In the genomic region with DNA sequence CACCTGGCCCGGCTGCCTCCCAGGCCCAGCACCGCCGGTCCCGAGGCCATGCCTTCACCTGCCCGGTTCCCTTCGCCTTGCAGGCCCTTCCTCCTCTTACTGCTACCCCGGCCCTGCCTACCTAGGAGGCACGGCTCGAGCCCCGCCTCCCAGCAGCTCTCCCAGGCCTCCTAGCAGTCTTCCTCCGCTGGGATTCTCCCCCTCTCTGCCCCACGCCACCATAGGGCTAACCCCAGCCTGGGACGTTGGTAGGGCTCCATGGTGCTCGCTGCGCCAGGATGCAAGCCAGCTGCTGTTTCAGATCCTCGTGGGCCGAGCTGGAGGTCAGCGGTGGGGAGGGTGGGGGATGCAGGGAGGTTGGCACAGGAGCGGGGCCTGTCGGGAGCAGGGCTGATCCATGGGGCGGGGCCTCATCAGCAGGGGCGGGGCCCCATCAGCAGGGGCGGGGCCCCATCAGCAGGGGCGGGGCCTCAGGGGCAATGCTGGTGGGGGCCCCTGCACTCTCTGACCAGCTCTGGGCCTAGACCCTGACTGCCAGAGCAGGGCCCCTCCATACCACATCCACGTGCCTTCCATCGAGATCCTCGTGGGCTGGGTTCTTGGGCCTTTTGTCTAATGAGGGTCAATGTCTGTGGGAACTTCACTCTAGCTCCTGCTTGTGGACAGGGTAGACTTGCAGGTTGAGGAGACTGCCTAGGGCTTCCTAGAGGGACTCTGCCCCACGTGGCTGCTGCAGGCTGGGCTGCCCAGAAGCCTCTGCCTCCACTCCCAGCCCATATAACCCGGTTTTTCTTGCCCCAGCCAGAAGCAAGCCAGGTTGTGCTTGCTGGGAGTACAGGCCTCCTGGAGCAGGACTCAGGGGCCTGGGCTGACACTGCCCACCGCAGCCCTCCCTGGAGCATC, we compare ENCODE assay signal across 8 cellular contexts.
DNase-seq lines count a peak whose midpoint lies in the region; ATAC-seq and TF ChIP-seq lines count a peak whose summit lies in the region.

No MANE protein-coding gene starts in this region.

- H3K36me3 Mint-ChIP-seq in CD8-positive, alpha-beta memory T cell: peaks cover 0 to 11% (median 0%) of the 10 kb centered on the region in 3 donors
- H3K36me3 Mint-ChIP-seq in activated T-helper 1 cell treated with anti-CD3 and anti-CD28 coated beads, Interleukin-12 subunit alpha, Interleukin-12 subunit beta, Interleukin-2, Interleukin-4 antibody, amounts not matched to agents 30 ng/mL and 10 ng/mL and 1 ng/mL, durations not matched to agents 14 hours and 24 hours and 36 hours (ENCODE audit: low read depth): no peaks in the 10 kb centered on the region
- H3K36me3 Mint-ChIP-seq in immature natural killer cell: peaks cover 0 to 4% (median 0%) of the 10 kb centered on the region in 3 donors

- no peak for ATAC-seq in HG03175 (IDR thresholded peaks at IDR 0.05; ENCODE audit: unreplicated experiment)
- ATAC-seq in GM18870 (IDR thresholded peaks at IDR 0.05; ENCODE audit: unreplicated experiment): no peak

- peaks cover 6 to 21% (median 6%) of the 10 kb centered on the region in 3 donors for H3K4me1 Mint-ChIP-seq in CD8-positive, alpha-beta memory T cell
- no peaks in the 10 kb centered on the region for H3K4me1 Mint-ChIP-seq in activated T-helper 1 cell treated with anti-CD3 and anti-CD28 coated beads, Interleukin-12 subunit alpha, Interleukin-12 subunit beta, Interleukin-2, Interleukin-4 antibody, amounts not matched to agents 30 ng/mL and 10 ng/mL and 1 ng/mL, durations not matched to agents 14 hours and 24 hours and 36 hours (ENCODE audit: low read depth)
- H3K4me1 Mint-ChIP-seq in immature natural killer cell: peaks cover 7 to 12% of the 10 kb centered on the region in 2 donors

- no peaks in the 10 kb centered on the region for H3K9me3 Mint-ChIP-seq in CD8-positive, alpha-beta memory T cell
- no peaks in the 10 kb centered on the region for H3K9me3 Mint-ChIP-seq in activated T-helper 1 cell treated with anti-CD3 and anti-CD28 coated beads, Interleukin-12 subunit alpha, Interleukin-12 subunit beta, Interleukin-2, Interleukin-4 antibody, amounts not matched to agents 30 ng/mL and 10 ng/mL and 1 ng/mL, durations not matched to agents 14 hours and 24 hours and 36 hours
- H3K9me3 Mint-ChIP-seq in immature natural killer cell: no peaks in the 10 kb centered on the region

- CTCF ChIA-PET in CD8-positive, alpha-beta memory T cell (lab: Charles Lee): interaction anchor here (0.6 to 4.8 kb wide), 26 partner anchors 8 to 158 kb away, joined by 3 to 37 read pairs (median 6); a partner anchor contains a TSS
- CTCF ChIA-PET in HEK293T (lab: Yijun Ruan, JAX): interaction anchor here (0.6 to 3.4 kb wide), 5 partner anchors 9 to 150 kb away, joined by 3 to 10 read pairs (median 5); no protein-coding TSS in a partner anchor

- no peaks in the 10 kb centered on the region for H3K27me3 ChIP-seq in CD8-positive, alpha-beta memory T cell (ENCODE audit: insufficient read depth, low read length, poor library complexity, severe bottlenecking)

- H3K4me3 Mint-ChIP-seq in CD8-positive, alpha-beta memory T cell: peak overlapping the region in 1 of 7 donors; percentile 32
- H3K4me3 Mint-ChIP-seq in activated T-helper 1 cell treated with anti-CD3 and anti-CD28 coated beads, Interleukin-12 subunit alpha, Interleukin-12 subunit beta, Interleukin-2, Interleukin-4 antibody, amounts not matched to agents 30 ng/mL and 10 ng/mL and 1 ng/mL, durations not matched to agents 14 hours and 24 hours and 36 hours: peak overlapping the region; percentile 39
- peak overlapping the region in 1 of 5 donors; percentile 30 for H3K4me3 Mint-ChIP-seq in immature natural killer cell

- H3K4me1 ChIP-seq in CD8-positive, alpha-beta memory T cell (ENCODE audit: insufficient read depth, low read length): peaks cover 14% of the 10 kb centered on the region

- intact Hi-C loops in activated T-helper 1 cell treated with anti-CD3 and anti-CD28 coated beads, Interleukin-12 subunit alpha, Interleukin-12 subunit beta, Interleukin-2, Interleukin-4 antibody, amounts not matched to agents 30 ng/mL and 10 ng/mL and 1 ng/mL, durations not matched to agents 14 hours and 24 hours and 36 hours (cut with micrococcal nuclease): loop anchor here (2.0 to 5.0 kb wide), 3 partner anchors 25 to 126 kb away; a partner anchor contains a TSS

- peak overlapping the region in 1 of 8 donors; percentile 43 for H3K27ac Mint-ChIP-seq in CD8-positive, alpha-beta memory T cell
- peak overlapping the region; percentile 12 for H3K27ac Mint-ChIP-seq in activated T-helper 1 cell treated with anti-CD3 and anti-CD28 coated beads, Interleukin-12 subunit alpha, Interleukin-12 subunit beta, Interleukin-2, Interleukin-4 antibody, amounts not matched to agents 30 ng/mL and 10 ng/mL and 1 ng/mL, durations not matched to agents 14 hours and 24 hours and 36 hours
- peak overlapping the region in 3 of 6 donors; percentile 40 to 73 (median 48) for H3K27ac Mint-ChIP-seq in immature natural killer cell

- peak in 2 of 5 donors; percentile 28 to 49 for DNase-seq in CD8-positive, alpha-beta memory T cell
- DNase-seq in HEK293T (ENCODE audit: extremely low spot score) (peak; percentile 75), immature natural killer cell (peak in 2 of 3 donors; percentile 30 to 36), ureter (ENCODE audit: low spot score) (peak; percentile 45), middle frontal gyrus (ENCODE audit: extremely low spot score, low spot score) (no peak)
- peak; percentile 21 for DNase-seq in activated T-helper 1 cell treated with anti-CD3 and anti-CD28 coated beads, Interleukin-12 subunit alpha, Interleukin-12 subunit beta, Interleukin-2, Interleukin-4 antibody, amounts not matched to agents 30 ng/mL and 10 ng/mL and 1 ng/mL, durations not matched to agents 14 hours and 24 hours and 36 hours (ENCODE audit: low spot score)

- H3K9me3 ChIP-seq in CD8-positive, alpha-beta memory T cell (ENCODE audit: low read length): no peaks in the 10 kb centered on the region

- H3K27me3 Mint-ChIP-seq in CD8-positive, alpha-beta memory T cell: no peaks in the 10 kb centered on the region
- no peaks in the 10 kb centered on the region for H3K27me3 Mint-ChIP-seq in activated T-helper 1 cell treated with anti-CD3 and anti-CD28 coated beads, Interleukin-12 subunit alpha, Interleukin-12 subunit beta, Interleukin-2, Interleukin-4 antibody, amounts not matched to agents 30 ng/mL and 10 ng/mL and 1 ng/mL, durations not matched to agents 14 hours and 24 hours and 36 hours (ENCODE audit: insufficient read depth)
- no peaks in the 10 kb centered on the region for H3K27me3 Mint-ChIP-seq in immature natural killer cell (ENCODE audit: low read depth in 3 of 3)

- no peak overlapping the region for H3K4me3 ChIP-seq in CD8-positive, alpha-beta memory T cell (ENCODE audit: low read length)

- H3K36me3 ChIP-seq in CD8-positive, alpha-beta memory T cell (ENCODE audit: insufficient read depth, low read length): no peaks in the 10 kb centered on the region

- peak overlapping the region; percentile 57 for H3K27ac ChIP-seq in CD8-positive, alpha-beta memory T cell (ENCODE audit: low read depth, low read length)

- POLR2A ChIA-PET in CD8-positive, alpha-beta memory T cell (lab: Charles Lee): no interaction called here
- POLR2A ChIA-PET in HEK293T (lab: Yijun Ruan, JAX): interaction anchor here (1.9 kb wide), 1 partner anchor 14 kb away, joined by 6 read pairs; no protein-coding TSS in a partner anchor

TF ChIP-seq in HEK293T, 16 proteins besides CTCF, POLR2A, EP300 and RAD21:
- TF ChIP-seq LEF1 (IDR thresholded peaks at IDR 0.05; ENCODE audit: borderline replicate concordance): no peak
- 0 out of 2 replicates have a peak, but pooled peaks have one; percentile 19 for TF ChIP-seq L3MBTL2 (conservative IDR thresholded peaks at IDR 0.05)
